In the genomic region with DNA sequence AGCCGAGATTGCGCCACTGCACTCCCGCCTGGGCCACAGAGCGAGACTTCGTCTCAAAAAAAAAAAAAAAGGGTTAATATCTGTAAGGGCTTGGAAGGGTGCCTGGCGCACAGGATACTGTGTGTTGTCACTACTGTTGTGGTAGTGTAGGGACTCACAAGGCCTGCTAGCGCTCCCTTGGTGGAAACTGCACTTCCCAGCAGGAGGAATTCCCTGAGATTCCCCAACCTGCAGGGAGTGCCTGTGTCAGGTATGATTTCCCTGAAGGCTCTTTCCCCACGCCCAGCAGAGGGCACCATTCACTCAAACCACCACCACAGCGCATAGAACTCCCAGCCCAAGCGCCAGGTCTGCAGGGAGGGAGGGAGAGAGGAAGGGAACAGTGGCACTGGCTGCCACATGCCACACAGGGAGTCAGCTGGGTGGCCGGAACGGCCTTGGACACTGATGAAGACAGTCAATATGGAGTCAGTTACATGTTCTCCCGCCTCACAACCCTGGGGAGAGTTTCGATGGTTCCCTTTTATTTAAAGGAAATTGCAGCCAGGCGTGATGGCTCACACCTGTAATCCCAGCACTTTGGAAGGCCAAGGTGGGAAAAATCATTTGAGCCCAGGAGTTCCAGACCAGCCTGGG, we compare ENCODE assay signal across 8 cellular contexts.
DNase-seq lines count a peak whose midpoint lies in the region; ATAC-seq and TF ChIP-seq lines count a peak whose summit lies in the region.

No MANE protein-coding gene starts in this region.

- ATAC-seq in GM18517 (IDR thresholded peaks at IDR 0.05; ENCODE audit: unreplicated experiment): no peak

- CTCF ChIA-PET in HEK293T (lab: Yijun Ruan, JAX): no interaction called here

- POLR2A ChIA-PET in HEK293T (lab: Yijun Ruan, JAX): no interaction called here

- peak; percentile 91 for TF ChIP-seq CTCF in C4-2B (conservative IDR thresholded peaks at IDR 0.05)

- no peak overlapping the region for H3K27ac ChIP-seq in C4-2B

- DNase-seq in HEK293T (ENCODE audit: extremely low spot score): peak; percentile 82
- DNase-seq in NCI-H526 treated with DMSO at 0.1 percent for 48 hours (lab: John Stamatoyannopoulos, UW): peak; percentile 67
- peak; percentile 48 for DNase-seq in activated CD4-positive, alpha-beta T cell treated with anti-CD3 and anti-CD28 coated beads, Interleukin-2, amount 50 U/mL, for 1 hour
- peak; percentile 83 for DNase-seq in ecto neural progenitor cell (ENCODE audit: low spot score)
- peak; percentile 92 for DNase-seq in medulla oblongata (ENCODE audit: extremely low spot score)
- peak; percentile 42 to 59 for DNase-seq in stimulated activated CD8-positive, alpha-beta memory T cell treated with anti-CD3 and anti-CD28 coated beads, Interleukin-2, amount 100 ng/mL, for 48 hours (ENCODE audit: low read depth in 2 of 2)

TF ChIP-seq in HEK293T, 16 proteins besides CTCF, POLR2A, EP300 and RAD21:
- TF ChIP-seq FOXA1 (IDR thresholded peaks at IDR 0.05) (no peak), ARNT (IDR thresholded peaks at IDR 0.05) (no peak), NFRKB (IDR thresholded peaks at IDR 0.05) (no peak), ZNF384 (IDR thresholded peaks at IDR 0.05) (peak; percentile 70), CTBP1 (IDR thresholded peaks at IDR 0.05; ENCODE audit: borderline replicate concordance) (no peak), HDGF (IDR thresholded peaks at IDR 0.05; ENCODE audit: borderline replicate concordance) (no peak), LEF1 (IDR thresholded peaks at IDR 0.05; ENCODE audit: borderline replicate concordance) (no peak), ELF4 (IDR thresholded peaks at IDR 0.05) (no peak), BHLHE40 (IDR thresholded peaks at IDR 0.05; ENCODE audit: borderline replicate concordance) (no peak)
